1 cellular context compared by ENCODE assay signal in the genomic region with DNA sequence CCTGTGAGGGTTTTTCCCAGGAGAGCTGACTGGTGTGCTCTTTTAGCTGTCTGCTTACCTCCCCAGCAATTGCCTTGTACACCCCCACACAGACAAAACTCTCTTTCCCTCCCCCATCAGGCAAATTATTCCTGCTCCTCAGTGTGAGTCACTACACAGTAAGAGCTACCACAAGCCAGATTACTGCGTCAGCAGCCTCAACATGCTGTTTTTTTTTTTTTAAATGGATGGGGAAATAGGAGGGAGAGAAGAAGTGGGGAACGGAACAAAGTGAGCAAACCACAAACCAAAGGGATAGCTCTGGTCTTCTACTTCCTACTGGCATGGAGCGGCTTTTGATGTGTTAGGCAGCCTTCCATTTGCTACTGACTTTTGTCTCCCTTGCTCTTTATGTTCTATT.
TF ChIP-seq lines count a peak whose summit lies in the region.

No MANE protein-coding gene starts in this region.

TF ChIP-seq in K562, 482 proteins besides CTCF, POLR2A, EP300 and RAD21 (continued from another document and continues in another):
- TF ChIP-seq, protein P1, sequence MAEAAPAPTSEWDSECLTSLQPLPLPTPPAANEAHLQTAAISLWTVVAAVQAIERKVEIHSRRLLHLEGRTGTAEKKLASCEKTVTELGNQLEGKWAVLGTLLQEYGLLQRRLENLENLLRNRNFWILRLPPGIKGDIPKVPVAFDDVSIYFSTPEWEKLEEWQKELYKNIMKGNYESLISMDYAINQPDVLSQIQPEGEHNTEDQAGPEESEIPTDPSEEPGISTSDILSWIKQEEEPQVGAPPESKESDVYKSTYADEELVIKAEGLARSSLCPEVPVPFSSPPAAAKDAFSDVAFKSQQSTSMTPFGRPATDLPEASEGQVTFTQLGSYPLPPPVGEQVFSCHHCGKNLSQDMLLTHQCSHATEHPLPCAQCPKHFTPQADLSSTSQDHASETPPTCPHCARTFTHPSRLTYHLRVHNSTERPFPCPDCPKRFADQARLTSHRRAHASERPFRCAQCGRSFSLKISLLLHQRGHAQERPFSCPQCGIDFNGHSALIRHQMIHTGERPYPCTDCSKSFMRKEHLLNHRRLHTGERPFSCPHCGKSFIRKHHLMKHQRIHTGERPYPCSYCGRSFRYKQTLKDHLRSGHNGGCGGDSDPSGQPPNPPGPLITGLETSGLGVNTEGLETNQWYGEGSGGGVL (CRISPR knock-in tag; IDR thresholded peaks at IDR 0.05) = no peak
- TF ChIP-seq FOXM1 (IDR thresholded peaks at IDR 0.05; ENCODE audit: low read depth) = no peak
- no peak for TF ChIP-seq FOXM1 (CRISPR knock-in tag; IDR thresholded peaks at IDR 0.05; ENCODE audit: low read depth)
- TF ChIP-seq MED1 (CRISPR knock-in tag; IDR thresholded peaks at IDR 0.05; ENCODE audit: borderline replicate concordance) = no peak
- TF ChIP-seq, protein P2, sequence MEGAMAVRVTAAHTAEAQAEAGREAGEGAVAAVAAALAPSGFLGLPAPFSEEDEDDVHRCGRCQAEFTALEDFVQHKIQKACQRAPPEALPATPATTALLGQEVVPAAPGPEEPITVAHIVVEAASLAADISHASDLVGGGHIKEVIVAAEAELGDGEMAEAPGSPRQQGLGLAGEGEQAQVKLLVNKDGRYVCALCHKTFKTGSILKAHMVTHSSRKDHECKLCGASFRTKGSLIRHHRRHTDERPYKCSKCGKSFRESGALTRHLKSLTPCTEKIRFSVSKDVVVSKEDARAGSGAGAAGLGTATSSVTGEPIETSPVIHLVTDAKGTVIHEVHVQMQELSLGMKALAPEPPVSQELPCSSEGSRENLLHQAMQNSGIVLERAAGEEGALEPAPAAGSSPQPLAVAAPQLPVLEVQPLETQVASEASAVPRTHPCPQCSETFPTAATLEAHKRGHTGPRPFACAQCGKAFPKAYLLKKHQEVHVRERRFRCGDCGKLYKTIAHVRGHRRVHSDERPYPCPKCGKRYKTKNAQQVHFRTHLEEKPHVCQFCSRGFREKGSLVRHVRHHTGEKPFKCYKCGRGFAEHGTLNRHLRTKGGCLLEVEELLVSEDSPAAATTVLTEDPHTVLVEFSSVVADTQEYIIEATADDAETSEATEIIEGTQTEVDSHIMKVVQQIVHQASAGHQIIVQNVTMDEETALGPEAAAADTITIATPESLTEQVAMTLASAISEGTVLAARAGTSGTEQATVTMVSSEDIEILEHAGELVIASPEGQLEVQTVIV (CRISPR knock-in tag; IDR thresholded peaks at IDR 0.05; ENCODE audit: borderline replicate concordance) = no peak
- no peak for TF ChIP-seq ZNF263 (CRISPR knock-in tag; IDR thresholded peaks at IDR 0.05; ENCODE audit: borderline replicate concordance)
- TF ChIP-seq GATA2 (CRISPR knock-in tag; IDR thresholded peaks at IDR 0.05) = no peak
- TF ChIP-seq ZNF699 (CRISPR knock-in tag; IDR thresholded peaks at IDR 0.05; ENCODE audit: insufficient replicate concordance) = no peak
- no peak for TF ChIP-seq KDM2B (CRISPR knock-in tag; IDR thresholded peaks at IDR 0.05)
- TF ChIP-seq ZNF695 (CRISPR knock-in tag; IDR thresholded peaks at IDR 0.05) = no peak
- no peak for TF ChIP-seq SETDB1 (IDR thresholded peaks at IDR 0.05; ENCODE audit: low read length)
- TF ChIP-seq CBX3 (IDR thresholded peaks at IDR 0.05; ENCODE audit: borderline replicate concordance in 1 of 2, low read length in 2 of 2) = 0 out of 3 replicates have a peak, but pooled peaks of 1 of the 2 experiments have one; percentile 17
- TF ChIP-seq FOS (IDR thresholded peaks at IDR 0.05; ENCODE audit: extremely low read depth, insufficient read length) = peak; percentile 29
- TF ChIP-seq HCFC1 (IDR thresholded peaks at IDR 0.05; ENCODE audit: low read depth, low read length) = no peak
- no peak for TF ChIP-seq POU5F1 (IDR thresholded peaks at IDR 0.05; ENCODE audit: borderline replicate concordance, low read depth, low read length, partially characterized antibody)
- no peak for TF ChIP-seq NBN (IDR thresholded peaks at IDR 0.05; ENCODE audit: low read depth)
- TF ChIP-seq, protein P3, sequence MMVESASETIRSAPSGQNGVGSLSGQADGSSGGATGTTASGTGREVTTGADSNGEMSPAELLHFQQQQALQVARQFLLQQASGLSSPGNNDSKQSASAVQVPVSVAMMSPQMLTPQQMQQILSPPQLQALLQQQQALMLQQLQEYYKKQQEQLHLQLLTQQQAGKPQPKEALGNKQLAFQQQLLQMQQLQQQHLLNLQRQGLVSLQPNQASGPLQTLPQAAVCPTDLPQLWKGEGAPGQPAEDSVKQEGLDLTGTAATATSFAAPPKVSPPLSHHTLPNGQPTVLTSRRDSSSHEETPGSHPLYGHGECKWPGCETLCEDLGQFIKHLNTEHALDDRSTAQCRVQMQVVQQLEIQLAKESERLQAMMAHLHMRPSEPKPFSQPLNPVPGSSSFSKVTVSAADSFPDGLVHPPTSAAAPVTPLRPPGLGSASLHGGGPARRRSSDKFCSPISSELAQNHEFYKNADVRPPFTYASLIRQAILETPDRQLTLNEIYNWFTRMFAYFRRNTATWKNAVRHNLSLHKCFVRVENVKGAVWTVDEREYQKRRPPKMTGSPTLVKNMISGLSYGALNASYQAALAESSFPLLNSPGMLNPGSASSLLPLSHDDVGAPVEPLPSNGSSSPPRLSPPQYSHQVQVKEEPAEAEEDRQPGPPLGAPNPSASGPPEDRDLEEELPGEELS (CRISPR knock-in tag; IDR thresholded peaks at IDR 0.05; ENCODE audit: borderline replicate concordance) = no peak
- TF ChIP-seq POLR3G (IDR thresholded peaks at IDR 0.05; ENCODE audit: extremely low read depth, insufficient read length, insufficient replicate concordance) = no peak
- no peak for TF ChIP-seq STAT5A (IDR thresholded peaks at IDR 0.05; ENCODE audit: borderline replicate concordance, low read length)
- TF ChIP-seq SNIP1 (IDR thresholded peaks at IDR 0.05; ENCODE audit: low read depth) = no peak
- no peak for TF ChIP-seq GTF2F1 (IDR thresholded peaks at IDR 0.05; ENCODE audit: low read depth, low read length)
- TF ChIP-seq, protein P4, sequence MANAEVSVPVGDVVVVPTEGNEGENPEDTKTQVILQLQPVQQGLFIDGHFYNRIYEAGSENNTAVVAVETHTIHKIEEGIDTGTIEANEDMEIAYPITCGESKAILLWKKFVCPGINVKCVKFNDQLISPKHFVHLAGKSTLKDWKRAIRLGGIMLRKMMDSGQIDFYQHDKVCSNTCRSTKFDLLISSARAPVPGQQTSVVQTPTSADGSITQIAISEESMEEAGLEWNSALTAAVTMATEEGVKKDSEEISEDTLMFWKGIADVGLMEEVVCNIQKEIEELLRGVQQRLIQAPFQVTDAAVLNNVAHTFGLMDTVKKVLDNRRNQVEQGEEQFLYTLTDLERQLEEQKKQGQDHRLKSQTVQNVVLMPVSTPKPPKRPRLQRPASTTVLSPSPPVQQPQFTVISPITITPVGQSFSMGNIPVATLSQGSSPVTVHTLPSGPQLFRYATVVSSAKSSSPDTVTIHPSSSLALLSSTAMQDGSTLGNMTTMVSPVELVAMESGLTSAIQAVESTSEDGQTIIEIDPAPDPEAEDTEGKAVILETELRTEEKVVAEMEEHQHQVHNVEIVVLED (CRISPR knock-in tag; IDR thresholded peaks at IDR 0.05) = no peak
- 0 out of 2 replicates have a peak, but pooled peaks have one; percentile 48 for TF ChIP-seq NCOA1 (IDR thresholded peaks at IDR 0.05; ENCODE audit: low read depth)
- peak; percentile 46 for TF ChIP-seq CBFA2T3 (IDR thresholded peaks at IDR 0.05)
- no peak for TF ChIP-seq HMG20A (CRISPR knock-in tag; conservative IDR thresholded peaks at IDR 0.05)
- no peak for TF ChIP-seq ETV1 (tag; conservative IDR thresholded peaks at IDR 0.05; ENCODE audit: low read depth)
- no peak for TF ChIP-seq ZC3H4 (CRISPR knock-in tag; IDR thresholded peaks at IDR 0.05; ENCODE audit: borderline replicate concordance)
- TF ChIP-seq CEBPB (tag; IDR thresholded peaks at IDR 0.05) = peak; percentile 15; the same call in 1 of the 2 replicates
- TF ChIP-seq ZNF282 (CRISPR knock-in tag; IDR thresholded peaks at IDR 0.05) = no peak
- no peak for TF ChIP-seq POLR3A (IDR thresholded peaks at IDR 0.05; ENCODE audit: borderline replicate concordance, extremely low read depth, insufficient read depth, insufficient read length)
- TF ChIP-seq TAF15 (IDR thresholded peaks at IDR 0.05; ENCODE audit: low read depth, low read length) = no peak
- no peak for TF ChIP-seq ZNF140 (CRISPR knock-in tag; IDR thresholded peaks at IDR 0.05)
- peak; percentile 91 for TF ChIP-seq CREM (IDR thresholded peaks at IDR 0.05; ENCODE audit: low read depth)
- TF ChIP-seq GTF2E2 (tag; IDR thresholded peaks at IDR 0.05) = 0 out of 2 replicates have a peak, but pooled peaks have one; percentile 47
- TF ChIP-seq SMAD2 (IDR thresholded peaks at IDR 0.05; ENCODE audit: low read depth, low read length) = no peak
- TF ChIP-seq, protein P5, sequence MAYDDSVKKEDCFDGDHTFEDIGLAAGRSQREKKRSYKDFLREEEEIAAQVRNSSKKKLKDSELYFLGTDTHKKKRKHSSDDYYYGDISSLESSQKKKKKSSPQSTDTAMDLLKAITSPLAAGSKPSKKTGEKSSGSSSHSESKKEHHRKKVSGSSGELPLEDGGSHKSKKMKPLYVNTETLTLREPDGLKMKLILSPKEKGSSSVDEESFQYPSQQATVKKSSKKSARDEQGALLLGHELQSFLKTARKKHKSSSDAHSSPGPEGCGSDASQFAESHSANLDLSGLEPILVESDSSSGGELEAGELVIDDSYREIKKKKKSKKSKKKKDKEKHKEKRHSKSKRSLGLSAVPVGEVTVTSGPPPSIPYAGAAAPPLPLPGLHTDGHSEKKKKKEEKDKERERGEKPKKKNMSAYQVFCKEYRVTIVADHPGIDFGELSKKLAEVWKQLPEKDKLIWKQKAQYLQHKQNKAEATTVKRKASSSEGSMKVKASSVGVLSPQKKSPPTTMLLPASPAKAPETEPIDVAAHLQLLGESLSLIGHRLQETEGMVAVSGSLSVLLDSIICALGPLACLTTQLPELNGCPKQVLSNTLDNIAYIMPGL (CRISPR knock-in tag; IDR thresholded peaks at IDR 0.05) = no peak
- no peak for TF ChIP-seq DACH1 (IDR thresholded peaks at IDR 0.05; ENCODE audit: partially characterized antibody)
- TF ChIP-seq, protein P6, sequence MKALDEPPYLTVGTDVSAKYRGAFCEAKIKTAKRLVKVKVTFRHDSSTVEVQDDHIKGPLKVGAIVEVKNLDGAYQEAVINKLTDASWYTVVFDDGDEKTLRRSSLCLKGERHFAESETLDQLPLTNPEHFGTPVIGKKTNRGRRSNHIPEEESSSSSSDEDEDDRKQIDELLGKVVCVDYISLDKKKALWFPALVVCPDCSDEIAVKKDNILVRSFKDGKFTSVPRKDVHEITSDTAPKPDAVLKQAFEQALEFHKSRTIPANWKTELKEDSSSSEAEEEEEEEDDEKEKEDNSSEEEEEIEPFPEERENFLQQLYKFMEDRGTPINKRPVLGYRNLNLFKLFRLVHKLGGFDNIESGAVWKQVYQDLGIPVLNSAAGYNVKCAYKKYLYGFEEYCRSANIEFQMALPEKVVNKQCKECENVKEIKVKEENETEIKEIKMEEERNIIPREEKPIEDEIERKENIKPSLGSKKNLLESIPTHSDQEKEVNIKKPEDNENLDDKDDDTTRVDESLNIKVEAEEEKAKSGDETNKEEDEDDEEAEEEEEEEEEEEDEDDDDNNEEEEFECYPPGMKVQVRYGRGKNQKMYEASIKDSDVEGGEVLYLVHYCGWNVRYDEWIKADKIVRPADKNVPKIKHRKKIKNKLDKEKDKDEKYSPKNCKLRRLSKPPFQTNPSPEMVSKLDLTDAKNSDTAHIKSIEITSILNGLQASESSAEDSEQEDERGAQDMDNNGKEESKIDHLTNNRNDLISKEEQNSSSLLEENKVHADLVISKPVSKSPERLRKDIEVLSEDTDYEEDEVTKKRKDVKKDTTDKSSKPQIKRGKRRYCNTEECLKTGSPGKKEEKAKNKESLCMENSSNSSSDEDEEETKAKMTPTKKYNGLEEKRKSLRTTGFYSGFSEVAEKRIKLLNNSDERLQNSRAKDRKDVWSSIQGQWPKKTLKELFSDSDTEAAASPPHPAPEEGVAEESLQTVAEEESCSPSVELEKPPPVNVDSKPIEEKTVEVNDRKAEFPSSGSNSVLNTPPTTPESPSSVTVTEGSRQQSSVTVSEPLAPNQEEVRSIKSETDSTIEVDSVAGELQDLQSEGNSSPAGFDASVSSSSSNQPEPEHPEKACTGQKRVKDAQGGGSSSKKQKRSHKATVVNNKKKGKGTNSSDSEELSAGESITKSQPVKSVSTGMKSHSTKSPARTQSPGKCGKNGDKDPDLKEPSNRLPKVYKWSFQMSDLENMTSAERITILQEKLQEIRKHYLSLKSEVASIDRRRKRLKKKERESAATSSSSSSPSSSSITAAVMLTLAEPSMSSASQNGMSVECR (CRISPR knock-in tag; IDR thresholded peaks at IDR 0.05) = no peak
- TF ChIP-seq C11orf30 (IDR thresholded peaks at IDR 0.05; ENCODE audit: low read depth) = peak; percentile 44; the same call in 1 of the 2 replicates
- TF ChIP-seq XRCC5 (IDR thresholded peaks at IDR 0.05; ENCODE audit: low read depth, low read length) = 0 out of 2 replicates have a peak, but pooled peaks have one; percentile 3
- TF ChIP-seq FOXK2 (conservative IDR thresholded peaks at IDR 0.05 in 1 of 2, IDR thresholded peaks at IDR 0.05 in 1 of 2; ENCODE audit: low read depth in 2 of 2) = peak in 1 of 2 experiments; percentile 37; a peak in 1 of 4 replicates
- TF ChIP-seq ZNF146 (CRISPR knock-in tag; IDR thresholded peaks at IDR 0.05; ENCODE audit: unreplicated experiment) = no peak
- TF ChIP-seq ZZZ3 (IDR thresholded peaks at IDR 0.05) = no peak
- TF ChIP-seq SRF (CRISPR knock-in tag; IDR thresholded peaks at IDR 0.05) = no peak
- TF ChIP-seq TBL1XR1 (IDR thresholded peaks at IDR 0.05; ENCODE audit: low read length in 2 of 2) = no peak
- no peak for TF ChIP-seq MCM3 (IDR thresholded peaks at IDR 0.05)
- TF ChIP-seq GTF2A2 (tag; IDR thresholded peaks at IDR 0.05) = no peak
- no peak for TF ChIP-seq ZNF584 (CRISPR knock-in tag; IDR thresholded peaks at IDR 0.05; ENCODE audit: low read depth)
- TF ChIP-seq GABPB2 (CRISPR knock-in tag; conservative IDR thresholded peaks at IDR 0.05) = no peak
- no peak for TF ChIP-seq ZNF75A (CRISPR knock-in tag; IDR thresholded peaks at IDR 0.05)
- TF ChIP-seq MTA2 (IDR thresholded peaks at IDR 0.05; ENCODE audit: low read depth) = no peak
- TF ChIP-seq SP1 (CRISPR knock-in tag; IDR thresholded peaks at IDR 0.05) = no peak
- peak; percentile 6; the same call in 1 of the 2 replicates for TF ChIP-seq KLF16 (IDR thresholded peaks at IDR 0.05)
- TF ChIP-seq ZNF124 (CRISPR knock-in tag; IDR thresholded peaks at IDR 0.05) = no peak
- no peak for TF ChIP-seq NFXL1 (CRISPR knock-in tag; IDR thresholded peaks at IDR 0.05)
- TF ChIP-seq MYBL2 (IDR thresholded peaks at IDR 0.05; ENCODE audit: low read depth) = no peak
- TF ChIP-seq MYBL2 (CRISPR knock-in tag; IDR thresholded peaks at IDR 0.05; ENCODE audit: borderline replicate concordance) = no peak
- TF ChIP-seq RNF2 (IDR thresholded peaks at IDR 0.05) = peak; percentile 76
- no peak for TF ChIP-seq ZNF354B (CRISPR knock-in tag; IDR thresholded peaks at IDR 0.05)
- no peak for TF ChIP-seq SRSF1 (IDR thresholded peaks at IDR 0.05; ENCODE audit: low read depth, low read length)
- peak; percentile 32 for TF ChIP-seq HDAC3 (IDR thresholded peaks at IDR 0.05; ENCODE audit: borderline replicate concordance, partially characterized antibody)
- TF ChIP-seq EGR1 (conservative IDR thresholded peaks at IDR 0.05) = peak; percentile 88
- TF ChIP-seq MBD2 (IDR thresholded peaks at IDR 0.05; ENCODE audit: borderline replicate concordance, low read depth) = no peak
